1 cellular context compared by ENCODE assay signal in genomic region chr10:67670401-67670800, GRCh38.
TF ChIP-seq lines count a peak whose summit lies in the region.

No MANE protein-coding gene starts in this region.

TF ChIP-seq in IMR-90, 13 proteins besides CTCF, POLR2A, EP300 and RAD21 (continued from another document):
- TF ChIP-seq SMC3 (IDR thresholded peaks at IDR 0.05; ENCODE audit: low read depth, low read length) = no peak
- no peak for TF ChIP-seq BHLHE40 (IDR thresholded peaks at IDR 0.05; ENCODE audit: low read depth, low read length)
- no peak for TF ChIP-seq RFX5 (IDR thresholded peaks at IDR 0.05; ENCODE audit: low read depth, low read length)
- TF ChIP-seq NFE2L2 (IDR thresholded peaks at IDR 0.05; ENCODE audit: low read depth, low read length) = no peak
- TF ChIP-seq ELK1 (IDR thresholded peaks at IDR 0.05; ENCODE audit: borderline replicate concordance, low read depth, low read length) = no peak
- no peak for TF ChIP-seq MAZ (IDR thresholded peaks at IDR 0.05; ENCODE audit: borderline replicate concordance, low read depth, low read length)
- no peak for TF ChIP-seq FOS (IDR thresholded peaks at IDR 0.05; ENCODE audit: low read depth, low read length)
- no peak for TF ChIP-seq CEBPB (IDR thresholded peaks at IDR 0.05; ENCODE audit: low read depth, low read length)
- no peak for TF ChIP-seq MAFK (IDR thresholded peaks at IDR 0.05; ENCODE audit: low read depth, low read length)
- no peak for TF ChIP-seq USF2 (IDR thresholded peaks at IDR 0.05; ENCODE audit: low read depth, low read length)
